In genomic region chr5:169548315-169548714, GRCh38 we compare ENCODE assay signal across 11 cellular contexts. TPM values are rescaled to one million over a fixed set of nuclear protein-coding genes. Genes with fewer than 3 reads are reported as not detected.
DNase-seq lines count a peak whose midpoint lies in the region; ATAC-seq, FAIRE-seq and TF ChIP-seq lines count a peak whose summit lies in the region.
"Had no signal": no experiment of that assay in that cellular context is flagged by ENCODE, and none has a peak within 500 bp of the region (broad histone marks: within the 10 kb centered on the region; RNA-seq: fewer than 3 reads in every experiment).

No MANE protein-coding gene starts in this region.

- H3K4me3 ChIP-seq in Loucy (ENCODE audit: low read length, poor library complexity, severe bottlenecking) (no peak overlapping the region), choroid plexus epithelial cell (ENCODE audit: low read depth, low read length) (no peak overlapping the region)
- H3K4me3 ChIP-seq: thoracic aorta had no signal

- no peaks in the 10 kb centered on the region for H3K9me3 ChIP-seq in Loucy (ENCODE audit: insufficient read depth, low read depth, low read length)
- H3K9me3 ChIP-seq: thoracic aorta had no signal

- no peaks in the 10 kb centered on the region for H3K9me2 ChIP-seq in Loucy (replicated peaks; ENCODE audit: low read depth, low read length)

- DNase-seq in D721Med (ENCODE audit: insufficient read length, low spot score) (no peak), choroid plexus epithelial cell (ENCODE audit: low read depth) (peak; percentile 71), myocyte (ENCODE audit: low read depth) (peak; percentile 22)
- DNase-seq: activated naive CD4-positive, alpha-beta T cell treated with Interleukin-2 at 50 U/mL for 16 hours; NCI-H446 treated with DMSO at 0.1 percent for 48 hours had no signal

- H4K20me1 ChIP-seq in Loucy (ENCODE audit: insufficient read depth, low read length, poor library complexity, severe bottlenecking): no peaks in the 10 kb centered on the region

- FAIRE-seq in D721Med (lab: Jason Lieb, UNC): no peak

- no peaks in the 10 kb centered on the region for H3K27me3 ChIP-seq in Loucy (ENCODE audit: insufficient read depth, low read length, poor library complexity, severe bottlenecking)

- H3K4me1 ChIP-seq in Loucy (ENCODE audit: insufficient read depth, low read length, poor library complexity, severe bottlenecking): no peaks in the 10 kb centered on the region

- H3F3A ChIP-seq in Loucy (ENCODE audit: low read depth): no peaks in the 10 kb centered on the region

- TF ChIP-seq CTCF in D721Med (IDR thresholded peaks at IDR 0.05; ENCODE audit: insufficient read depth, missing control alignments) (peak; percentile 35), Loucy (conservative IDR thresholded peaks at IDR 0.05; ENCODE audit: low read length) (0 out of 2 replicates have a peak, but pooled peaks have one; percentile 14), choroid plexus epithelial cell (conservative IDR thresholded peaks at IDR 0.05; ENCODE audit: low read depth, low read length) (peak; percentile 58)

- H2AFZ ChIP-seq in Loucy (ENCODE audit: low read length): no peak overlapping the region

- ATAC-seq in HG02970 (IDR thresholded peaks at IDR 0.05; ENCODE audit: low FRiP score, unreplicated experiment): no peak
- ATAC-seq in GM18511 (IDR thresholded peaks at IDR 0.05; ENCODE audit: unreplicated experiment): no peak
- ATAC-seq in GM19023 (IDR thresholded peaks at IDR 0.05; ENCODE audit: unreplicated experiment): no peak
- ATAC-seq in GM18861 (IDR thresholded peaks at IDR 0.05; ENCODE audit: unreplicated experiment): no peak

- H3K79me2 ChIP-seq in Loucy (ENCODE audit: insufficient read depth, low read length): no peaks in the 10 kb centered on the region

- H3K9ac ChIP-seq in Loucy (ENCODE audit: low read depth, low read length, poor library complexity, severe bottlenecking): no peak overlapping the region

- no peak overlapping the region for H3K4me2 ChIP-seq in Loucy (ENCODE audit: low read depth, low read length, poor library complexity, severe bottlenecking)

- H3K36me3 ChIP-seq in Loucy (ENCODE audit: insufficient read depth, low read length): no peaks in the 10 kb centered on the region
- H3K36me3 ChIP-seq: thoracic aorta had no signal

RNA-seq across cellular contexts. Expression of gene SPDL1, which starts 35.3 kb away (rescaled TPM):
- 12.2 and 13.6 TPM in 2 replicates for total RNA-seq in myocyte
- polyA plus RNA-seq in myocyte (2012): 7.0 TPM
